ENCODE assay signal across 1 cellular context in genomic region chr5:68080282-68081050, GRCh38.
TF ChIP-seq lines count a peak whose summit lies in the region.

No MANE protein-coding gene starts in this region.

TF ChIP-seq in HepG2, 621 proteins besides CTCF, POLR2A, EP300 and RAD21 (continued from another document and continues in another):
- TF ChIP-seq, protein P1, sequence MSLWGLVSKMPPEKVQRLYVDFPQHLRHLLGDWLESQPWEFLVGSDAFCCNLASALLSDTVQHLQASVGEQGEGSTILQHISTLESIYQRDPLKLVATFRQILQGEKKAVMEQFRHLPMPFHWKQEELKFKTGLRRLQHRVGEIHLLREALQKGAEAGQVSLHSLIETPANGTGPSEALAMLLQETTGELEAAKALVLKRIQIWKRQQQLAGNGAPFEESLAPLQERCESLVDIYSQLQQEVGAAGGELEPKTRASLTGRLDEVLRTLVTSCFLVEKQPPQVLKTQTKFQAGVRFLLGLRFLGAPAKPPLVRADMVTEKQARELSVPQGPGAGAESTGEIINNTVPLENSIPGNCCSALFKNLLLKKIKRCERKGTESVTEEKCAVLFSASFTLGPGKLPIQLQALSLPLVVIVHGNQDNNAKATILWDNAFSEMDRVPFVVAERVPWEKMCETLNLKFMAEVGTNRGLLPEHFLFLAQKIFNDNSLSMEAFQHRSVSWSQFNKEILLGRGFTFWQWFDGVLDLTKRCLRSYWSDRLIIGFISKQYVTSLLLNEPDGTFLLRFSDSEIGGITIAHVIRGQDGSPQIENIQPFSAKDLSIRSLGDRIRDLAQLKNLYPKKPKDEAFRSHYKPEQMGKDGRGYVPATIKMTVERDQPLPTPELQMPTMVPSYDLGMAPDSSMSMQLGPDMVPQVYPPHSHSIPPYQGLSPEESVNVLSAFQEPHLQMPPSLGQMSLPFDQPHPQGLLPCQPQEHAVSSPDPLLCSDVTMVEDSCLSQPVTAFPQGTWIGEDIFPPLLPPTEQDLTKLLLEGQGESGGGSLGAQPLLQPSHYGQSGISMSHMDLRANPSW (CRISPR knock-in tag; IDR thresholded peaks at IDR 0.05; ENCODE audit: borderline replicate concordance): no peak
- TF ChIP-seq MAF1 (CRISPR knock-in tag; IDR thresholded peaks at IDR 0.05; ENCODE audit: borderline replicate concordance): no peak
- TF ChIP-seq E2F1 (CRISPR knock-in tag; IDR thresholded peaks at IDR 0.05): no peak
- TF ChIP-seq SNAPC4 (CRISPR knock-in tag; IDR thresholded peaks at IDR 0.05): no peak
- no peak for TF ChIP-seq ATF6 (CRISPR knock-in tag; conservative IDR thresholded peaks at IDR 0.05)
- TF ChIP-seq, protein P2, sequence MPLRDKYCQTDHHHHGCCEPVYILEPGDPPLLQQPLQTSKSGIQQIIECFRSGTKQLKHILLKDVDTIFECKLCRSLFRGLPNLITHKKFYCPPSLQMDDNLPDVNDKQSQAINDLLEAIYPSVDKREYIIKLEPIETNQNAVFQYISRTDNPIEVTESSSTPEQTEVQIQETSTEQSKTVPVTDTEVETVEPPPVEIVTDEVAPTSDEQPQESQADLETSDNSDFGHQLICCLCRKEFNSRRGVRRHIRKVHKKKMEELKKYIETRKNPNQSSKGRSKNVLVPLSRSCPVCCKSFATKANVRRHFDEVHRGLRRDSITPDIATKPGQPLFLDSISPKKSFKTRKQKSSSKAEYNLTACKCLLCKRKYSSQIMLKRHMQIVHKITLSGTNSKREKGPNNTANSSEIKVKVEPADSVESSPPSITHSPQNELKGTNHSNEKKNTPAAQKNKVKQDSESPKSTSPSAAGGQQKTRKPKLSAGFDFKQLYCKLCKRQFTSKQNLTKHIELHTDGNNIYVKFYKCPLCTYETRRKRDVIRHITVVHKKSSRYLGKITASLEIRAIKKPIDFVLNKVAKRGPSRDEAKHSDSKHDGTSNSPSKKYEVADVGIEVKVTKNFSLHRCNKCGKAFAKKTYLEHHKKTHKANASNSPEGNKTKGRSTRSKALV (CRISPR knock-in tag; IDR thresholded peaks at IDR 0.05): no peak
- TF ChIP-seq, protein P3, sequence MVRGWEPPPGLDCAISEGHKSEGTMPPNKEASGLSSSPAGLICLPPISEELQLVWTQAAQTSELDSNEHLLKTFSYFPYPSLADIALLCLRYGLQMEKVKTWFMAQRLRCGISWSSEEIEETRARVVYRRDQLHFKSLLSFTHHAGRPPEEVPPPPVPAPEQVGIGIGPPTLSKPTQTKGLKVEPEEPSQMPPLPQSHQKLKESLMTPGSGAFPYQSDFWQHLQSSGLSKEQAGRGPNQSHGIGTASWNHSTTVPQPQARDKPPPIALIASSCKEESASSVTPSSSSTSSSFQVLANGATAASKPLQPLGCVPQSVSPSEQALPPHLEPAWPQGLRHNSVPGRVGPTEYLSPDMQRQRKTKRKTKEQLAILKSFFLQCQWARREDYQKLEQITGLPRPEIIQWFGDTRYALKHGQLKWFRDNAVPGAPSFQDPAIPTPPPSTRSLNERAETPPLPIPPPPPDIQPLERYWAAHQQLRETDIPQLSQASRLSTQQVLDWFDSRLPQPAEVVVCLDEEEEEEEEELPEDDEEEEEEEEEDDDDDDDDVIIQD (CRISPR knock-in tag; IDR thresholded peaks at IDR 0.05; ENCODE audit: low read depth): peak; percentile 78; the same call in 1 of the 2 replicates
- TF ChIP-seq ZNF562 (CRISPR knock-in tag; IDR thresholded peaks at IDR 0.05; ENCODE audit: borderline replicate concordance): no peak
- TF ChIP-seq, protein P4, sequence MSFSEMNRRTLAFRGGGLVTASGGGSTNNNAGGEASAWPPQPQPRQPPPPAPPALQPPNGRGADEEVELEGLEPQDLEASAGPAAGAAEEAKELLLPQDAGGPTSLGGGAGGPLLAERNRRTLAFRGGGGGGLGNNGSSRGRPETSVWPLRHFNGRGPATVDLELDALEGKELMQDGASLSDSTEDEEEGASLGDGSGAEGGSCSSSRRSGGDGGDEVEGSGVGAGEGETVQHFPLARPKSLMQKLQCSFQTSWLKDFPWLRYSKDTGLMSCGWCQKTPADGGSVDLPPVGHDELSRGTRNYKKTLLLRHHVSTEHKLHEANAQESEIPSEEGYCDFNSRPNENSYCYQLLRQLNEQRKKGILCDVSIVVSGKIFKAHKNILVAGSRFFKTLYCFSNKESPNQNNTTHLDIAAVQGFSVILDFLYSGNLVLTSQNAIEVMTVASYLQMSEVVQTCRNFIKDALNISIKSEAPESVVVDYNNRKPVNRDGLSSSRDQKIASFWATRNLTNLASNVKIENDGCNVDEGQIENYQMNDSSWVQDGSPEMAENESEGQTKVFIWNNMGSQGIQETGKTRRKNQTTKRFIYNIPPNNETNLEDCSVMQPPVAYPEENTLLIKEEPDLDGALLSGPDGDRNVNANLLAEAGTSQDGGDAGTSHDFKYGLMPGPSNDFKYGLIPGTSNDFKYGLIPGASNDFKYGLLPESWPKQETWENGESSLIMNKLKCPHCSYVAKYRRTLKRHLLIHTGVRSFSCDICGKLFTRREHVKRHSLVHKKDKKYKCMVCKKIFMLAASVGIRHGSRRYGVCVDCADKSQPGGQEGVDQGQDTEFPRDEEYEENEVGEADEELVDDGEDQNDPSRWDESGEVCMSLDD (CRISPR knock-in tag; IDR thresholded peaks at IDR 0.05; ENCODE audit: borderline replicate concordance): no peak
- no peak for TF ChIP-seq RBAK (CRISPR knock-in tag; IDR thresholded peaks at IDR 0.05)
- peak; percentile 90 for TF ChIP-seq NCOA2 (CRISPR knock-in tag; IDR thresholded peaks at IDR 0.05)
- TF ChIP-seq ZNF280D (CRISPR knock-in tag; IDR thresholded peaks at IDR 0.05): no peak
- TF ChIP-seq XBP1 (CRISPR knock-in tag; IDR thresholded peaks at IDR 0.05): no peak
- no peak for TF ChIP-seq ZNF552 (CRISPR knock-in tag; IDR thresholded peaks at IDR 0.05; ENCODE audit: borderline replicate concordance)
- no peak for TF ChIP-seq PBX2 (CRISPR knock-in tag; IDR thresholded peaks at IDR 0.05)
- no peak for TF ChIP-seq NFE2L1 (CRISPR knock-in tag; IDR thresholded peaks at IDR 0.05; ENCODE audit: borderline replicate concordance)
- TF ChIP-seq ZNF781 (CRISPR knock-in tag; IDR thresholded peaks at IDR 0.05; ENCODE audit: borderline replicate concordance, not compliant biosample characterization): no peak
- TF ChIP-seq, protein P5, sequence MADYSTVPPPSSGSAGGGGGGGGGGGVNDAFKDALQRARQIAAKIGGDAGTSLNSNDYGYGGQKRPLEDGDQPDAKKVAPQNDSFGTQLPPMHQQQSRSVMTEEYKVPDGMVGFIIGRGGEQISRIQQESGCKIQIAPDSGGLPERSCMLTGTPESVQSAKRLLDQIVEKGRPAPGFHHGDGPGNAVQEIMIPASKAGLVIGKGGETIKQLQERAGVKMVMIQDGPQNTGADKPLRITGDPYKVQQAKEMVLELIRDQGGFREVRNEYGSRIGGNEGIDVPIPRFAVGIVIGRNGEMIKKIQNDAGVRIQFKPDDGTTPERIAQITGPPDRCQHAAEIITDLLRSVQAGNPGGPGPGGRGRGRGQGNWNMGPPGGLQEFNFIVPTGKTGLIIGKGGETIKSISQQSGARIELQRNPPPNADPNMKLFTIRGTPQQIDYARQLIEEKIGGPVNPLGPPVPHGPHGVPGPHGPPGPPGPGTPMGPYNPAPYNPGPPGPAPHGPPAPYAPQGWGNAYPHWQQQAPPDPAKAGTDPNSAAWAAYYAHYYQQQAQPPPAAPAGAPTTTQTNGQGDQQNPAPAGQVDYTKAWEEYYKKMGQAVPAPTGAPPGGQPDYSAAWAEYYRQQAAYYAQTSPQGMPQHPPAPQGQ (CRISPR knock-in tag; IDR thresholded peaks at IDR 0.05; ENCODE audit: borderline replicate concordance): no peak
- no peak for TF ChIP-seq E2F5 (CRISPR knock-in tag; conservative IDR thresholded peaks at IDR 0.05)
- TF ChIP-seq CHD4 (IDR thresholded peaks at IDR 0.05; ENCODE audit: borderline replicate concordance, low read length): peak; percentile 42; the same call in 1 of the 2 replicates
